In the genomic region with DNA sequence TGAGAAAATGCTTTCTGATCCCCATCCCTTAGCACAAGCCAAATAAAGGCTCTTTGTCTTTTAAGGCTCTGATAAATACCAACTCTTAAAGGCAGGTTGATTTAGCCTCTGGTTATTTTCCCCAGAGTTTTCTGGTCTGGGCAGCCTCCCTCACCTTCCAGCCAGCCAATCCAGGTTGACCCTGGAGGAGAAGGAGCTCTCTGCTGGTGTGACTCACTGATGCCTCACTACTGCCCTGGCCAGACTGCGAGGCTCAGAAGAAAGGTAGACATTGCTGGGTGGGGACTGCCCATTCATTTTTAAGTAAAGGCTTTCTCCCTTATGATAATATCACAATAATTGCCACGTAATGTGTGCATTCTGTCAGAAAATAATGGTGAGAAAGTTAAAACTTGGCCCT, we compare ENCODE assay signal across 20 cellular contexts. TPM values are rescaled to one million over a fixed set of nuclear protein-coding genes. Genes with fewer than 3 reads are reported as not detected.
DNase-seq lines count a peak whose midpoint lies in the region; ATAC-seq and TF ChIP-seq lines count a peak whose summit lies in the region.
"Had no signal": no experiment of that assay in that cellular context is flagged by ENCODE, and none has a peak within 500 bp of the region (broad histone marks: within the 10 kb centered on the region; RNA-seq: fewer than 3 reads in every experiment).

No MANE protein-coding gene starts in this region.

- H3K9me3 ChIP-seq in MG63 = peaks cover 4% of the 10 kb centered on the region; the same call in 1 of the 2 replicates
- H3K9me3 ChIP-seq: tibial artery had no signal

- CTCF ChIA-PET in Calu3 (lab: Charles Lee) = interaction anchor here (0.6 to 1.5 kb wide), 15 partner anchors 12 to 1808 kb away, joined by 3 to 10 read pairs (median 4); partner anchors contain the start of gene SLCO3A1

- peaks cover 8% of the 10 kb centered on the region for H3K36me3 Mint-ChIP-seq in Calu3 (ENCODE audit: insufficient read depth, unreplicated experiment)
- no peaks in the 10 kb centered on the region for H3K36me3 Mint-ChIP-seq in mesothelial cell of epicardium

- H3K4me1 Mint-ChIP-seq in Calu3 (ENCODE audit: low read depth, unreplicated experiment) (peaks cover 60% of the 10 kb centered on the region), mesothelial cell of epicardium (no peaks in the 10 kb centered on the region)

- TF ChIP-seq CTCF in Calu3 (IDR thresholded peaks at IDR 0.05; ENCODE audit: unreplicated experiment) (no peak), astrocyte of the spinal cord (IDR thresholded peaks at IDR 0.05; ENCODE audit: low read depth, low read length) (no peak), mesothelial cell of epicardium (IDR thresholded peaks at IDR 0.05; ENCODE audit: unreplicated experiment) (no peak)

- ATAC-seq in HG03460 (IDR thresholded peaks at IDR 0.05; ENCODE audit: unreplicated experiment) = no peak
- ATAC-seq: activated CD8-positive, alpha-beta T cell treated with anti-CD3 and anti-CD28 coated beads for 36 hours; sciatic nerve had no signal

- intact Hi-C loops in Calu3 (cut with micrococcal nuclease; ENCODE audit: unreplicated experiment) = loop anchor here (2.0 kb wide), 1 partner anchor 24 kb away; no protein-coding TSS in a partner anchor

- in situ Hi-C loops in astrocyte of the spinal cord (cut with HindIII; ENCODE audit: low sequenced_read_pairs) = no loop called here

- peak overlapping the region; percentile 67 for H3K27ac Mint-ChIP-seq in Calu3 (ENCODE audit: unreplicated experiment)
- no peak overlapping the region for H3K27ac Mint-ChIP-seq in mesothelial cell of epicardium
- H3K27ac Mint-ChIP-seq: activated CD8-positive, alpha-beta T cell treated with anti-CD3 and anti-CD28 coated beads for 36 hours; nephron progenitor cell had no signal

- peaks cover 3% of the 10 kb centered on the region; the same call in 1 of the 2 replicates for H3K36me3 ChIP-seq in MG63
- H3K36me3 ChIP-seq: tibial artery had no signal

- no peak overlapping the region for H3K4me3 ChIP-seq in MG63
- no peak overlapping the region for H3K4me3 ChIP-seq in astrocyte of the spinal cord (ENCODE audit: low read depth, low read length)
- H3K4me3 ChIP-seq: tibial artery had no signal

- DNase-seq in Calu3 (peak; percentile 78), MG63 (peak; percentile 85), astrocyte of the spinal cord (ENCODE audit: low read depth, low spot score) (peak; percentile 32), kidney glomerular epithelial cell (lab: John Stamatoyannopoulos, UW) (peak; percentile 48), GM19238 (ENCODE audit: insufficient read length, low spot score) (no peak), mesothelial cell of epicardium (ENCODE audit: low spot score in 2 of 2, unreplicated experiment in 2 of 2) (no peak), RPMI8226 (no peak)
- DNase-seq: activated CD8-positive, alpha-beta T cell treated with anti-CD3 and anti-CD28 coated beads for 36 hours; activated gamma-delta T cell; AML-193; aorta; DMS 273 treated with DMSO at 0.1 percent for 48 hours; NCI-H1048; NCI-H2171; nephron progenitor cell; NK-92 treated with Interleukin-12 subunit alpha and Interleukin-12 subunit beta, amount 100 ng/mL, for 24 hours; stimulated activated CD4-positive, alpha-beta T cell treated with anti-CD3 and anti-CD28 coated beads, Interleukin-2, amount 100 ng/mL, for 48 hours; tibial artery had no signal

- H3K27me3 ChIP-seq in MG63 = no peaks in the 10 kb centered on the region
- H3K27me3 ChIP-seq: tibial artery had no signal

- H3K4me3 Mint-ChIP-seq in Calu3 (ENCODE audit: low read depth, unreplicated experiment) (no peak overlapping the region), mesothelial cell of epicardium (no peak overlapping the region)
- H3K4me3 Mint-ChIP-seq: activated CD8-positive, alpha-beta T cell treated with anti-CD3 and anti-CD28 coated beads for 36 hours; nephron progenitor cell had no signal

- H3K9me3 Mint-ChIP-seq in Calu3 (ENCODE audit: low read depth, unreplicated experiment) = no peaks in the 10 kb centered on the region
- H3K9me3 Mint-ChIP-seq in mesothelial cell of epicardium = peaks cover 4% of the 10 kb centered on the region
- H3K9me3 Mint-ChIP-seq: activated CD8-positive, alpha-beta T cell treated with anti-CD3 and anti-CD28 coated beads for 36 hours; nephron progenitor cell had no signal

- no TSS peak for BruUV-seq in Calu3 (replicated peaks; lab: Mats Ljungman, UMichigan)

- H3K27me3 Mint-ChIP-seq in Calu3 (ENCODE audit: unreplicated experiment) (no peaks in the 10 kb centered on the region), mesothelial cell of epicardium (ENCODE audit: low read depth) (peaks cover 13% of the 10 kb centered on the region)
- H3K27me3 Mint-ChIP-seq: activated CD8-positive, alpha-beta T cell treated with anti-CD3 and anti-CD28 coated beads for 36 hours had no signal

RNA-seq across cellular contexts. Expression of gene SLCO3A1, which starts 37.1 kb away (rescaled TPM):
- total RNA-seq in Calu3 (2022) = 65.9 and 79.0 TPM in 2 replicates
- 17.0 and 37.4 TPM in 2 replicates for total RNA-seq in MG63 (2014; rRNA removed; shearing (Covaris generic); ENCODE audit: low replicate concordance)
- total RNA-seq in mesothelial cell of epicardium = 1.9 to 2.2 TPM (median 1.9 TPM) in 3 replicates

Comparison
In these comparisons a context has a peak if more than half of its experiments do, and no peak if none do; other contexts are left out.
1. DNase-seq: peak in Calu3 (single experiment), MG63 (single experiment), astrocyte of the spinal cord (single experiment) and kidney glomerular epithelial cell (single experiment); none in GM19238 (single experiment), mesothelial cell of epicardium (0 of 2) and RPMI8226 (single experiment).